In genomic region chr18:62486290-62486964, GRCh38 we compare ENCODE assay signal across 8 cellular contexts. TPM values are rescaled to one million over a fixed set of nuclear protein-coding genes. Genes with fewer than 3 reads are reported as not detected.
DNase-seq lines count a peak whose midpoint lies in the region; ATAC-seq, FAIRE-seq and TF ChIP-seq lines count a peak whose summit lies in the region.
"Had no signal": no experiment of that assay in that cellular context is flagged by ENCODE, and none has a peak within 500 bp of the region (broad histone marks: within the 10 kb centered on the region; RNA-seq: fewer than 3 reads in every experiment).

No MANE protein-coding gene starts in this region.

- H2AFZ ChIP-seq in GM12878 (ENCODE audit: control insufficient read depth, low read depth, low read length) (no peak overlapping the region), smooth muscle cell (ENCODE audit: low read depth) (no peak overlapping the region)

- no peak for TF ChIP-seq EP300 in GM12878 (IDR thresholded peaks at IDR 0.05; ENCODE audit: borderline replicate concordance in 1 of 2, control insufficient read depth in 1 of 2, low read depth in 2 of 2, low read length in 2 of 2)

- H3K9ac ChIP-seq in GM12878 (ENCODE audit: control insufficient read depth, insufficient read depth, low read length) = no peak overlapping the region
- H3K9ac ChIP-seq in smooth muscle cell (ENCODE audit: low read depth) = no peak overlapping the region

- SMC1A ChIA-PET in GM12878 (lab: Charles Lee; ENCODE audit: uncharacterized antibody, unreplicated experiment) = no interaction called here

- 23% methylated on average over 4 of the region's 4 CpGs for WGBS in GM12878 (ENCODE audit: insufficient coverage, insufficient replicate concordance, low lambda C conversion rate, missing lambda C conversion rate)
- WGBS in smooth muscle cell (ENCODE audit: low lambda C conversion rate) = 64% methylated on average over 4 of the region's 4 CpGs

- H3K9me3 ChIP-seq in GM12878 (replicated peaks; ENCODE audit: control insufficient read depth, insufficient read depth, low read length) = no peaks in the 10 kb centered on the region; the same call in 2 of the 3 replicates
- H3K9me3 ChIP-seq in smooth muscle cell (replicated peaks; ENCODE audit: low read depth) = no peaks in the 10 kb centered on the region

- H3K4me1 ChIP-seq in GM12878 (ENCODE audit: control insufficient read depth, insufficient read depth, low read length) = no peaks in the 10 kb centered on the region
- no peaks in the 10 kb centered on the region for H3K4me1 ChIP-seq in smooth muscle cell (ENCODE audit: low read depth)

- BruUV-seq in GM12878 (replicated peaks; lab: Mats Ljungman, UMichigan) = no TSS peak

- no peak for FAIRE-seq in GM12878 (lab: Jason Lieb, UNC)

- H3K27ac ChIP-seq in GM12878 (ENCODE audit: control insufficient read depth, insufficient read depth) (no peak overlapping the region), smooth muscle cell (ENCODE audit: low read depth) (peak overlapping the region; percentile 85)

- no peak overlapping the region for H3K4me2 ChIP-seq in GM12878 (ENCODE audit: control insufficient read depth, insufficient read depth)
- peak overlapping the region; percentile 49 for H3K4me2 ChIP-seq in smooth muscle cell

- peaks cover 3% of the 10 kb centered on the region for H3F3A ChIP-seq in smooth muscle cell (ENCODE audit: low read depth)

- H3K36me3 ChIP-seq in GM12878 (ENCODE audit: control insufficient read depth in 2 of 2, insufficient read depth in 2 of 2, low read length in 1 of 2) (no peaks in the 10 kb centered on the region), smooth muscle cell (ENCODE audit: low read depth) (no peaks in the 10 kb centered on the region)

- TF ChIP-seq CTCF in NB4 (IDR thresholded peaks at IDR 0.05; ENCODE audit: low read depth, low read length) (no peak), GM12878 (IDR thresholded peaks at IDR 0.05 in 2 of 3, conservative IDR thresholded peaks at IDR 0.05 in 1 of 3; ENCODE audit: control insufficient read depth in 2 of 3, extremely low read depth in 1 of 3, insufficient read depth in 1 of 3, low read depth in 3 of 3, low read length in 3 of 3) (no peak), smooth muscle cell (IDR thresholded peaks at IDR 0.05; ENCODE audit: borderline replicate concordance, insufficient read depth, poor library complexity, severe bottlenecking) (no peak), GM13976 (IDR thresholded peaks at IDR 0.05; ENCODE audit: borderline replicate concordance, control extremely low read depth, extremely low read depth, insufficient read depth, missing control alignments) (no peak)

- H4K20me1 ChIP-seq in GM12878 (ENCODE audit: control insufficient read depth, insufficient read depth) (no peaks in the 10 kb centered on the region), smooth muscle cell (ENCODE audit: low read depth) (no peaks in the 10 kb centered on the region)

- CTCF ChIA-PET in GM12878 (lab: Yijun Ruan, JAX) = no interaction called here

- POLR2A ChIA-PET in GM12878 (lab: Charles Lee) = no interaction called here

- TF ChIP-seq POLR2A in NB4 (IDR thresholded peaks at IDR 0.05; ENCODE audit: extremely low read depth, insufficient read length) (no peak), GM12878 (IDR thresholded peaks at IDR 0.05; ENCODE audit: low read depth, low read length) (no peak)

- ATAC-seq in GM21786 (IDR thresholded peaks at IDR 0.05; ENCODE audit: unreplicated experiment) (peak; percentile 47), GM12878 (peak; percentile 27; the same call in 1 of the 3 replicates), HG03520 (IDR thresholded peaks at IDR 0.05; ENCODE audit: unreplicated experiment) (no peak)

- in situ Hi-C loops in GM12878 (cut with MboI) (no loop called here), GM13976 (cut with MboI; ENCODE audit: low sequenced_read_pairs, unreplicated experiment) (no loop called here)

- H3K4me3 ChIP-seq in NB4 (ENCODE audit: low read depth, low read length) (no peak overlapping the region), GM12878 (no peak overlapping the region), smooth muscle cell (no peak overlapping the region)

- DNase-seq in NB4 (ENCODE audit: low read depth) (peak; percentile 66), GM12878 (ENCODE audit: low read depth, low spot score) (no peak), smooth muscle cell (lab: John Stamatoyannopoulos, UW; ENCODE audit: unreplicated experiment) (no peak), DMS114 treated with DMSO at 0.1 percent for 48 hours (lab: John Stamatoyannopoulos, UW; ENCODE audit: unreplicated experiment) (no peak), GM13976 (ENCODE audit: low spot score) (no peak)
- DNase-seq: activated CD8-positive, alpha-beta memory T cell treated with anti-CD3 and anti-CD28 coated beads, Interleukin-2, amount 50 U/mL, for 48 hours had no signal

- peaks cover 2 to 4% of the 10 kb centered on the region in 2 experiments; a peak in 1 of 4 replicates for H3K27me3 ChIP-seq in GM12878 (replicated peaks in 1 of 2; ENCODE audit: control insufficient read depth in 2 of 2, insufficient read depth in 2 of 2, low read length in 1 of 2)
- peaks cover 4% of the 10 kb centered on the region for H3K27me3 ChIP-seq in smooth muscle cell (ENCODE audit: low read depth)

- no peak for TF ChIP-seq RAD21 in GM12878 (IDR thresholded peaks at IDR 0.05; ENCODE audit: insufficient read depth, low read depth, low read length)

- RAD21 ChIA-PET in GM12878 (lab: Charles Lee; ENCODE audit: unreplicated experiment) = interaction anchor here (0.7 kb wide), 1 partner anchor 20 kb away, joined by 3 read pairs; no protein-coding TSS in a partner anchor

- H3K79me2 ChIP-seq in GM12878 (ENCODE audit: control insufficient read depth, insufficient read depth, low read length) = no peaks in the 10 kb centered on the region
- no peaks in the 10 kb centered on the region for H3K79me2 ChIP-seq in smooth muscle cell (ENCODE audit: low read depth)

- intact Hi-C loops in GM12878 (cut with micrococcal nuclease; ENCODE audit: unreplicated experiment) = no loop called here

TF ChIP-seq in GM12878, 131 proteins besides CTCF, POLR2A, EP300 and RAD21:
- TF ChIP-seq ZNF207 (IDR thresholded peaks at IDR 0.05; ENCODE audit: borderline replicate concordance) = no peak
- TF ChIP-seq BACH1 (IDR thresholded peaks at IDR 0.05; ENCODE audit: borderline replicate concordance) = no peak
- no peak for TF ChIP-seq FOS (IDR thresholded peaks at IDR 0.05; ENCODE audit: borderline replicate concordance, extremely low read depth, insufficient read length)
- no peak for TF ChIP-seq MEF2A (IDR thresholded peaks at IDR 0.05; ENCODE audit: insufficient read depth, low read depth, low read length)
- no peak for TF ChIP-seq MYB (IDR thresholded peaks at IDR 0.05; ENCODE audit: borderline replicate concordance, low read depth, low read length)
- peak; percentile 38 for TF ChIP-seq MEF2B (IDR thresholded peaks at IDR 0.05; ENCODE audit: partially characterized antibody, poor library complexity, severe bottlenecking)
- TF ChIP-seq NFYA (IDR thresholded peaks at IDR 0.05; ENCODE audit: borderline replicate concordance, low read depth, low read length) = no peak

RNA-seq across cellular contexts. Expression of gene ZCCHC2, which starts 36.4 kb away (rescaled TPM):
- total RNA-seq in GM12878 (2013; cell fraction: nucleolus; rRNA removed) = 33.4 and 36.8 TPM in 2 replicates
- total RNA-seq in GM12878 (2014; rRNA removed) = 6.5 and 7.7 TPM in 2 replicates
- total RNA-seq in GM12878 (2014; rRNA removed; fragmentation: Illumina TruSeq; extraction: Trizol) = 9.5 and 9.6 TPM in 2 replicates
- 12.0 and 14.4 TPM in 2 replicates for total RNA-seq in GM12878 (2021)
- 5.0 TPM for polyA plus RNA-seq in GM12878 (2011; ENCODE audit: low read depth)
- polyA plus RNA-seq in GM12878 (2011; rRNA removed) = 17.4 and 19.1 TPM in 2 replicates
- polyA plus RNA-seq in GM12878 (2011; cell fraction: cytosol; rRNA removed) = 15.6 and 17.7 TPM in 2 replicates
- 24.6 and 27.5 TPM in 2 replicates for polyA plus RNA-seq in GM12878 (2011; cell fraction: nucleus; rRNA removed)
- polyA plus RNA-seq in GM12878 (2012) = 10.2 and 11.4 TPM in 2 replicates
- polyA plus RNA-seq in GM12878 (2014; fragmentation: Illumina TruSeq; extraction: Trizol) = 10.6 and 12.7 TPM in 2 replicates
- 1 to 10 TPM; 1.7 to 2.7 TPM for polyA plus RNA-seq in GM12878 (2014; fragmentation: Nextera tagmentation; extraction: Ambion mirVana)
- polyA plus RNA-seq in GM12878 (2014; rRNA removed) = 8.0 and 10.2 TPM in 2 replicates
- polyA plus RNA-seq in GM12878 (2016; fragmentation: Nextera tagmentation; extraction: Ambion mirVana) = 1 to 10 TPM; 2.1 to 2.2 TPM
- 42.4 and 46.8 TPM in 2 replicates for polyA minus RNA-seq in GM12878 (2011; rRNA and poly(A)+ RNA removed)
- polyA minus RNA-seq in GM12878 (2011; cell fraction: cytosol; rRNA and poly(A)+ RNA removed) = 12.4 and 14.0 TPM in 2 replicates
- polyA minus RNA-seq in GM12878 (2011; cell fraction: nucleus; rRNA and poly(A)+ RNA removed) = 28.9 and 45.7 TPM in 2 replicates
- 4.9 and 8.1 TPM in 2 replicates for total RNA-seq in smooth muscle cell
- polyA plus RNA-seq in smooth muscle cell = 0.74 and 1.9 TPM in 2 replicates
